ENCODE assay signal across 8 cellular contexts in genomic region chr15:75649045-75649761, GRCh38. TPM values are rescaled to one million over a fixed set of nuclear protein-coding genes. Genes with fewer than 3 reads are reported as not detected.
DNase-seq lines count a peak whose midpoint lies in the region; ATAC-seq and TF ChIP-seq lines count a peak whose summit lies in the region.

No MANE protein-coding gene starts in this region.

- no peaks in the 10 kb centered on the region for H3F3A ChIP-seq in smooth muscle cell (ENCODE audit: low read depth)

- H3K9ac ChIP-seq in HUES6 (ENCODE audit: low read length) (peak overlapping the region; percentile 88), smooth muscle cell (ENCODE audit: low read depth) (peak overlapping the region; percentile 97)

- intact Hi-C loops in ascending aorta (cut with DNase I): loop anchor here (5.0 kb wide), 1 partner anchor 197 kb away; the partner anchor contains the start of gene SIN3A

- H4K20me1 ChIP-seq in smooth muscle cell (ENCODE audit: low read depth): peaks cover 56% of the 10 kb centered on the region

- DNase-seq in ascending aorta (ENCODE audit: low spot score in 2 of 2) (no peak), smooth muscle cell (lab: John Stamatoyannopoulos, UW; ENCODE audit: unreplicated experiment) (no peak), iPS-NIHi11 (ENCODE audit: low spot score) (no peak), A172 (ENCODE audit: low spot score) (no peak)

- H3K36me3 ChIP-seq in HUES6 (ENCODE audit: control insufficient read depth, insufficient read depth, low read length): peaks cover 16% of the 10 kb centered on the region; the same call in 1 of the 2 replicates
- peaks cover 0 to 8% of the 10 kb centered on the region in 2 donors for H3K36me3 ChIP-seq in ascending aorta
- H3K36me3 ChIP-seq in smooth muscle cell (ENCODE audit: low read depth): no peaks in the 10 kb centered on the region

- WGBS in smooth muscle cell (ENCODE audit: low lambda C conversion rate): 85% methylated on average over 19 of the region's 19 CpGs

- peaks cover 69% of the 10 kb centered on the region for H3K79me2 ChIP-seq in smooth muscle cell (ENCODE audit: low read depth)

- H3K9me3 ChIP-seq in HUES6 (ENCODE audit: control insufficient read depth, insufficient read depth, low read depth, low read length) (no peaks in the 10 kb centered on the region), ascending aorta (no peaks in the 10 kb centered on the region), iPS-18c (ENCODE audit: control insufficient read depth, insufficient read depth, low read length) (no peaks in the 10 kb centered on the region), smooth muscle cell (replicated peaks; ENCODE audit: low read depth) (no peaks in the 10 kb centered on the region)

- no peak for TF ChIP-seq CTCF in ascending aorta (IDR thresholded peaks at IDR 0.05)
- TF ChIP-seq CTCF in smooth muscle cell (IDR thresholded peaks at IDR 0.05; ENCODE audit: borderline replicate concordance, insufficient read depth, poor library complexity, severe bottlenecking): no peak

- H3K4me3 ChIP-seq in HUES6 (ENCODE audit: low read depth, low read length) (peak overlapping the region; percentile 99), ascending aorta (peak overlapping the region; percentile 86 to 94), iPS-18c (ENCODE audit: insufficient read depth, low read depth, low read length) (peak overlapping the region; percentile 95), smooth muscle cell (peak overlapping the region; percentile 91)

- peak overlapping the region; percentile 95 for H3K4me2 ChIP-seq in smooth muscle cell

- H3K4me1 ChIP-seq in HUES6 (ENCODE audit: control insufficient read depth, insufficient read depth, low read length) (peaks cover 43% of the 10 kb centered on the region), ascending aorta (peaks cover 35 to 60% of the 10 kb centered on the region in 2 donors), smooth muscle cell (ENCODE audit: low read depth) (peaks cover 38% of the 10 kb centered on the region)

- no peak overlapping the region for H2AFZ ChIP-seq in smooth muscle cell (ENCODE audit: low read depth)

- H3K27me3 ChIP-seq in HUES6 (ENCODE audit: control insufficient read depth, insufficient read depth, low read length) (peaks cover 14% of the 10 kb centered on the region), ascending aorta (no peaks in the 10 kb centered on the region), smooth muscle cell (ENCODE audit: low read depth) (no peaks in the 10 kb centered on the region)

- H3K27ac ChIP-seq in HUES6 (ENCODE audit: low read depth, low read length): no peak overlapping the region
- H3K27ac ChIP-seq in ascending aorta: peak overlapping the region; percentile 98 to 99
- H3K27ac ChIP-seq in smooth muscle cell (ENCODE audit: low read depth): peak overlapping the region; percentile 95

- ATAC-seq in GM21723 (IDR thresholded peaks at IDR 0.05; ENCODE audit: unreplicated experiment) (no peak), GM19395 (IDR thresholded peaks at IDR 0.05; ENCODE audit: unreplicated experiment) (no peak)

RNA-seq across cellular contexts. Expression of gene SNX33, which starts 1.5 kb away (rescaled TPM):
- total RNA-seq in ascending aorta (53.5 TPM), smooth muscle cell (9.7 and 13.6 TPM in 2 replicates)
- polyA plus RNA-seq in smooth muscle cell: 14.2 and 19.2 TPM in 2 replicates
- 9.3 and 14.1 TPM in 2 replicates for total RNA-seq in A172 (2014; rRNA removed; shearing (Covaris generic))

RNA-seq across cellular contexts. Expression of gene IMP3, which starts 9.2 kb away (rescaled TPM):
- total RNA-seq in ascending aorta (159 TPM), smooth muscle cell (54.1 and 55.6 TPM in 2 replicates)
- 56.7 and 57.5 TPM in 2 replicates for polyA plus RNA-seq in smooth muscle cell
- 103 and 141 TPM in 2 replicates for total RNA-seq in A172 (2014; rRNA removed; shearing (Covaris generic))

RNA-seq across cellular contexts. Expression of gene SNUPN, which starts 23.7 kb away (rescaled TPM):
- 6.7 TPM for total RNA-seq in ascending aorta
- 15.2 and 20.7 TPM in 2 replicates for total RNA-seq in smooth muscle cell
- polyA plus RNA-seq in smooth muscle cell: 24.0 and 26.7 TPM in 2 replicates
- total RNA-seq in A172 (2014; rRNA removed; shearing (Covaris generic)): 39.3 and 53.6 TPM in 2 replicates
